In the genomic region with DNA sequence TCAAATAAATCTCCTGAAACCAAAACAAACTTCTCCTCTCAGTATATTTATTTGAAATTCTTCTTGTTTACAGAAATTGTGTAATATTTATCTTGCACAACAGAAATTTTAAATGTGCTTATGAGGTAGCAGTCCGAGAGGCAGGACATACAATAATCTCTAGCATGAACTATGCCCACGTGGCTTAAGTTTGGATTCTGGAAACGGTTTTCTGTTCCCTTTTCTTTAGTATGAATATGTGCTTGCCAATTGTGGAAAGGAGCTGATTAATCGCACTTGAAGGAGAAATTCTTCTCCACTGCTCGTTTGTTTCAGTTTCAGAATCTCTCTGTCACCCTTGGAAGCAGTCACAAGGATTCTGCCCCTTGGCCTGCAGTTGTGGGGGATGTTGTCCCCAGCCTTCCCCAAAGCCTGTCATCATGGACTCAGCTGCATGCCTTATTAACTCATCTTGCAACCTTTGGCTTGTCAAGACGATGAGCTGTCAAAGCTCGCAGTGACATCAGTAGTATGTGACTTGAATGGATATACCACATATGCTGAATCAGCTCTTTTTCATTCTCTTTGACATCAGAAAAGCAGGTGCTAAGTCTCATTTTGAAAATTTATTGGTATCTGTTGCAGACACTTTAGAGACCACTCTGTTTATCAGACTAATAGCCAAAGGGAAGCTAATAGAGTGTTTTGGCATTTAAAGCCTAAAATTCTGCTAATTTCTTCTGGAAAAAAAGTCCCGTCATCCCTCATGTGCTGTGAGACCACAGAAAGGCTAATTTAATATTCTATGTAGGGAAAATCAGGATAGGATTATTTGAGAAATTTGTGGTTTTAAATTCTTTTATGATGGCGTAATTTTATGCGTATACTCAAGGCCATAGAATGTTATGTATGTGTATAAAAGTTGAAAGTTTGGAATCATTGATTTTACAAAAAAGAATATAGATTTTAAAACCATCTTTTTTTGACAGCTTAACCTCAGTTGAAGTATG, we compare ENCODE assay signal across 7 cellular contexts.
DNase-seq lines count a peak whose midpoint lies in the region; ATAC-seq and TF ChIP-seq lines count a peak whose summit lies in the region.

No MANE protein-coding gene starts in this region.

- H3K27me3 Mint-ChIP-seq in chondrocyte (ENCODE audit: low read depth) (no peaks in the 10 kb centered on the region), natural killer cell (ENCODE audit: low read depth in 2 of 2) (no peaks in the 10 kb centered on the region)

- peak overlapping the region; percentile 72 for H3K27ac Mint-ChIP-seq in chondrocyte (ENCODE audit: unreplicated experiment)
- H3K27ac Mint-ChIP-seq in natural killer cell = peak overlapping the region in 1 of 2 donors; percentile 24

- H3K4me3 Mint-ChIP-seq in chondrocyte (ENCODE audit: unreplicated experiment) (peak overlapping the region; percentile 10), natural killer cell (no peak overlapping the region)

- H3K36me3 Mint-ChIP-seq in chondrocyte (ENCODE audit: low read depth) = no peaks in the 10 kb centered on the region
- H3K36me3 Mint-ChIP-seq in natural killer cell = no peaks in the 10 kb centered on the region

- no peak for TF ChIP-seq CTCF in chondrocyte (IDR thresholded peaks at IDR 0.05)
- TF ChIP-seq CTCF in natural killer cell (IDR thresholded peaks at IDR 0.05) = no peak

- intact Hi-C loops in natural killer cell (cut with micrococcal nuclease) = no loop called here

- no peaks in the 10 kb centered on the region for H3K9me3 Mint-ChIP-seq in chondrocyte (ENCODE audit: low read depth)
- H3K9me3 Mint-ChIP-seq in natural killer cell = no peaks in the 10 kb centered on the region

- H3K4me1 Mint-ChIP-seq in chondrocyte (ENCODE audit: low read depth) (peaks cover 19% of the 10 kb centered on the region), natural killer cell (peaks cover 36 to 41% of the 10 kb centered on the region in 2 donors)

- peak; percentile 53 for ATAC-seq in GM19467 (IDR thresholded peaks at IDR 0.05; ENCODE audit: unreplicated experiment)
- ATAC-seq in natural killer cell = peak; percentile 34 to 50 (median 35)
- no peak for ATAC-seq in GM18520 (IDR thresholded peaks at IDR 0.05; ENCODE audit: unreplicated experiment)
- ATAC-seq in HG02981 (IDR thresholded peaks at IDR 0.05; ENCODE audit: unreplicated experiment) = no peak
- no peak for ATAC-seq in HG03432 (IDR thresholded peaks at IDR 0.05; ENCODE audit: unreplicated experiment)

- DNase-seq in MV-4-11 (lab: John Stamatoyannopoulos, UW) (peak; percentile 93), chondrocyte (ENCODE audit: low spot score) (no peak), natural killer cell (no peak)

Comparison
In these comparisons a context has a peak if more than half of its experiments do, and no peak if none do; other contexts are left out.
1. ATAC-seq: peak in GM19467 (single experiment) and natural killer cell (3 of 3); none in GM18520 (single experiment), HG02981 (single experiment) and HG03432 (single experiment).